27 cellular contexts compared by ENCODE assay signal in genomic region chr7:70334295-70334694, GRCh38.
DNase-seq lines count a peak whose midpoint lies in the region; ATAC-seq and TF ChIP-seq lines count a peak whose summit lies in the region.
"Had no signal": no experiment of that assay in that cellular context is flagged by ENCODE, and none has a peak within 500 bp of the region (broad histone marks: within the 10 kb centered on the region; RNA-seq: fewer than 3 reads in every experiment).

No MANE protein-coding gene starts in this region.

- no peaks in the 10 kb centered on the region for H3K27me3 Mint-ChIP-seq in CD4-positive, alpha-beta T cell
- peaks cover 0 to 8% (median 6%) of the 10 kb centered on the region in 3 donors for H3K27me3 Mint-ChIP-seq in immature natural killer cell (ENCODE audit: low read depth in 3 of 3)
- H3K27me3 Mint-ChIP-seq: B cell had no signal

- H3K4me1 ChIP-seq in SJCRH30, result peaks cover 19% of the 10 kb centered on the region
- H3K4me1 ChIP-seq: Peyer's patch had no signal

- H3K4me3 Mint-ChIP-seq in CD4-positive, alpha-beta T cell, result no peak overlapping the region
- peak overlapping the region in 3 of 5 donors; percentile 58 to 77 (median 68) for H3K4me3 Mint-ChIP-seq in immature natural killer cell
- H3K4me3 Mint-ChIP-seq: B cell, GM23338, H9 had no signal

- CTCF ChIA-PET in CD4-positive, alpha-beta T cell (lab: Charles Lee), result interaction anchor here (1.1 kb wide), 1 partner anchor 14 kb away, joined by 3 read pairs; no protein-coding TSS in a partner anchor

- H3K4me1 Mint-ChIP-seq in CD4-positive, alpha-beta T cell (ENCODE audit: low read depth), result peaks cover 17% of the 10 kb centered on the region
- peaks cover 36 to 44% of the 10 kb centered on the region in 2 donors for H3K4me1 Mint-ChIP-seq in immature natural killer cell
- H3K4me1 Mint-ChIP-seq: B cell, GM23338, H9 had no signal

- no peak for ATAC-seq in CD4-positive, alpha-beta T cell (ENCODE audit: poor library complexity)
- ATAC-seq in HG02970 (IDR thresholded peaks at IDR 0.05; ENCODE audit: low FRiP score, unreplicated experiment), result no peak
- ATAC-seq: GM23338, HepG2 had no signal

- intact Hi-C loops in CD4-positive, alpha-beta T cell (cut with DNase I, micrococcal nuclease), result no loop called here

- H3K36me3 Mint-ChIP-seq in CD4-positive, alpha-beta T cell (ENCODE audit: low read depth), result no peaks in the 10 kb centered on the region
- peaks cover 0 to 11% (median 4%) of the 10 kb centered on the region in 3 donors for H3K36me3 Mint-ChIP-seq in immature natural killer cell

- H3K9me3 Mint-ChIP-seq in CD4-positive, alpha-beta T cell, result no peaks in the 10 kb centered on the region
- peaks cover 0 to 4% (median 0%) of the 10 kb centered on the region in 6 donors for H3K9me3 Mint-ChIP-seq in immature natural killer cell
- H3K9me3 Mint-ChIP-seq: GM23338, H9 had no signal

- H3K27me3 ChIP-seq in CD4-positive, alpha-beta T cell (ENCODE audit: control insufficient read depth, insufficient read depth, low read length), result no peaks in the 10 kb centered on the region
- H3K27me3 ChIP-seq in SJCRH30, result no peaks in the 10 kb centered on the region
- H3K27me3 ChIP-seq: Peyer's patch had no signal

- no peak overlapping the region for H3K4me3 ChIP-seq in SJCRH30
- H3K4me3 ChIP-seq: GM23338, Peyer's patch, SK-N-MC had no signal

- POLR2A ChIA-PET in CD4-positive, alpha-beta T cell (lab: Charles Lee), result interaction anchor here (0.7 to 1.9 kb wide), 5 partner anchors 12 to 108 kb away, joined by 3 to 9 read pairs (median 3); no protein-coding TSS in a partner anchor

- DNase-seq in NCI-H82 (lab: John Stamatoyannopoulos, UW) (peak; percentile 40), NCI-H82 treated with DMSO at 0.1 percent for 48 hours (lab: John Stamatoyannopoulos, UW; ENCODE audit: unreplicated experiment) (no peak), SJCRH30 (no peak), immature natural killer cell (no peak), NCI-H2107 (lab: John Stamatoyannopoulos, UW) (no peak), HCEC 1CT (no peak)
- no peak for DNase-seq in CD4-positive, alpha-beta T cell
- DNase-seq: COR-L47, DMS53, H9, Karpas-422, NCI-H1092, NCI-H1417 treated with DMSO at 0.1 percent for 48 hours, NCI-H1694 treated with DMSO at 0.1 percent for 48 hours, NCI-H2081, NCI-H2171, NCI-H226, NCI-H510A treated with DMSO at 0.1 percent for 48 hours, OCI-M1, Peyer's patch, SHP77 treated with DMSO at 0.1 percent for 48 hours had no signal

- H3K27ac Mint-ChIP-seq in CD4-positive, alpha-beta T cell, result peak overlapping the region; percentile 73
- H3K27ac Mint-ChIP-seq in immature natural killer cell, result no peak overlapping the region
- H3K27ac Mint-ChIP-seq: B cell, GM23338, H9 had no signal

- no peaks in the 10 kb centered on the region for H3K36me3 ChIP-seq in SJCRH30
- H3K36me3 ChIP-seq: Peyer's patch had no signal

- H3K27ac ChIP-seq in CD4-positive, alpha-beta T cell (ENCODE audit: low read depth, low read length), result no peak overlapping the region
- peak overlapping the region; percentile 55; the same call in 1 of the 2 replicates for H3K27ac ChIP-seq in SJCRH30
- H3K27ac ChIP-seq: 22Rv1, Peyer's patch, SK-N-MC had no signal

- H3K9me3 ChIP-seq in CD4-positive, alpha-beta T cell (ENCODE audit: control insufficient read depth, low read length), result no peaks in the 10 kb centered on the region
- H3K9me3 ChIP-seq in SJCRH30 (replicated peaks), result no peaks in the 10 kb centered on the region
- H3K9me3 ChIP-seq: Peyer's patch had no signal

- no peak for TF ChIP-seq CTCF in CD4-positive, alpha-beta T cell (IDR thresholded peaks at IDR 0.05)
